16 cellular contexts compared by ENCODE assay signal in genomic region chr5:150945501-150945900, GRCh38. TPM values are rescaled to one million over a fixed set of nuclear protein-coding genes. Genes with fewer than 3 reads are reported as not detected.
DNase-seq lines count a peak whose midpoint lies in the region; ATAC-seq and TF ChIP-seq lines count a peak whose summit lies in the region.
"Had no signal": no experiment of that assay in that cellular context is flagged by ENCODE, and none has a peak within 500 bp of the region (broad histone marks: within the 10 kb centered on the region; RNA-seq: fewer than 3 reads in every experiment).

No MANE protein-coding gene starts in this region.

- H3K36me3 ChIP-seq in IMR-90 (ENCODE audit: control insufficient read depth, insufficient read depth, low read length) (no peaks in the 10 kb centered on the region), mammary epithelial cell (ENCODE audit: insufficient read depth, low read length) (no peaks in the 10 kb centered on the region), suprapubic skin (peaks cover 20% of the 10 kb centered on the region)

- H3K36me3 Mint-ChIP-seq in glutamatergic neuron (ENCODE audit: unreplicated experiment): peaks cover 27% of the 10 kb centered on the region

- POLR2A ChIA-PET in IMR-90 (lab: Charles Lee; ENCODE audit: unreplicated experiment): no interaction called here

- H3K27ac Mint-ChIP-seq in glutamatergic neuron (ENCODE audit: unreplicated experiment): no peak overlapping the region
- H3K27ac Mint-ChIP-seq: stimulated activated naive B cell treated with anti-CD40 and anti-IgM and Interleukin-4, amounts not matched to agents 10 μg/mL and 1 μg/mL and 100 μg/mL, for 72 hours had no signal

- DNase-seq in IMR-90 (peak; percentile 5), mammary epithelial cell (peak; percentile 6), kidney tubule cell (ENCODE audit: low spot score) (peak; percentile 68), suprapubic skin (ENCODE audit: low spot score in 2 of 2) (no peak), head of caudate nucleus (no peak), glutamatergic neuron (no peak)
- DNase-seq: activated T-cell treated with anti-CD3 and anti-CD28 coated beads, Interleukin-2, amount 50 U/mL, for 1 hour; COR-L47; GOT3; immature natural killer cell; NCI-H146; stimulated activated CD4-positive, alpha-beta T cell treated with anti-CD3 and anti-CD28 coated beads, Interleukin-2, amount 100 ng/mL, for 48 hours; stimulated activated naive B cell treated with anti-CD40 and anti-IgM and Interleukin-4, amounts not matched to agents 10 μg/mL and 1 μg/mL and 100 μg/mL, for 72 hours had no signal

- H2AK5ac ChIP-seq in IMR-90 (ENCODE audit: low read depth, low read length): no peak overlapping the region

- TF ChIP-seq EP300 in suprapubic skin (IDR thresholded peaks at IDR 0.05): no peak

- TF ChIP-seq POLR2A in IMR-90 (IDR thresholded peaks at IDR 0.05; ENCODE audit: low read depth, low read length): no peak
- no peak for TF ChIP-seq POLR2A in suprapubic skin (IDR thresholded peaks at IDR 0.05)

- H3K18ac ChIP-seq in IMR-90 (ENCODE audit: low read depth, low read length): no peak overlapping the region

- H3K4ac ChIP-seq in IMR-90 (ENCODE audit: low read depth, low read length): no peak overlapping the region

- BruUV-seq in IMR-90 (replicated peaks; lab: Mats Ljungman, UMichigan) (no TSS peak), mammary epithelial cell (replicated peaks; lab: Mats Ljungman, UMichigan) (TSS peak; percentile 60)

- H3K9me3 Mint-ChIP-seq in glutamatergic neuron (ENCODE audit: unreplicated experiment): peaks cover 15% of the 10 kb centered on the region

- no peak overlapping the region for H3K4me3 Mint-ChIP-seq in glutamatergic neuron (ENCODE audit: unreplicated experiment)
- H3K4me3 Mint-ChIP-seq: neural crest cell had no signal

- H3K27ac ChIP-seq in IMR-90 (ENCODE audit: insufficient read depth, low read length) (no peak overlapping the region), mammary epithelial cell (ENCODE audit: insufficient read depth, low read depth, low read length) (no peak overlapping the region), suprapubic skin (no peak overlapping the region)

- WGBS in IMR-90 (ENCODE audit: extremely low coverage in 2 of 2, insufficient read length in 1 of 2), 2 experiments: no CpG with 5 or more reads among the region's 1 CpG
- WGBS in mammary epithelial cell (ENCODE audit: low coverage, missing lambda C conversion rate): 71% methylated on average over 1 of the region's 1 CpG
- WGBS in suprapubic skin: 73% methylated on average over 1 of the region's 1 CpG

- no peak for TF ChIP-seq RAD21 in IMR-90 (IDR thresholded peaks at IDR 0.05; ENCODE audit: low read length)

- H2BK15ac ChIP-seq in IMR-90 (ENCODE audit: low read depth, low read length): no peak overlapping the region

- H3K23ac ChIP-seq in IMR-90 (ENCODE audit: low read depth, low read length): no peak overlapping the region

- CTCF ChIA-PET in IMR-90 (lab: Yijun Ruan, JAX): no interaction called here
- CTCF ChIA-PET in mammary epithelial cell (lab: Charles Lee; ENCODE audit: low non-redundant PET): interaction anchor here (0.6 kb wide), 1 partner anchor 1380 kb away, joined by 3 read pairs; no protein-coding TSS in a partner anchor

- ATAC-seq in IMR-90 (ENCODE audit: low read depth) (no peak), GM18858 (IDR thresholded peaks at IDR 0.05; ENCODE audit: unreplicated experiment) (no peak), GM18861 (IDR thresholded peaks at IDR 0.05; ENCODE audit: unreplicated experiment) (no peak)
- ATAC-seq: stimulated activated naive B cell treated with anti-CD40 and anti-IgM and Interleukin-4, amounts not matched to agents 10 μg/mL and 1 μg/mL and 100 μg/mL, for 72 hours had no signal

- H2BK20ac ChIP-seq in IMR-90 (ENCODE audit: low read depth, low read length): no peak overlapping the region

- no peak overlapping the region for H4K5ac ChIP-seq in IMR-90 (ENCODE audit: low read depth, low read length)

- no peak overlapping the region for H2BK5ac ChIP-seq in IMR-90 (ENCODE audit: low read depth, low read length, poor library complexity, severe bottlenecking)

- H3K14ac ChIP-seq in IMR-90 (replicated peaks; ENCODE audit: low read depth, low read length): no peak overlapping the region

- H3K9me3 ChIP-seq in IMR-90 (ENCODE audit: control insufficient read depth, insufficient read depth, low read length): peaks cover 32% of the 10 kb centered on the region
- H3K9me3 ChIP-seq in mammary epithelial cell (replicated peaks; ENCODE audit: insufficient read depth, low read length): peaks cover 37% of the 10 kb centered on the region
- H3K9me3 ChIP-seq in suprapubic skin: peaks cover 18% of the 10 kb centered on the region

- H4K20me1 ChIP-seq in IMR-90 (ENCODE audit: insufficient read depth, low read length) (no peaks in the 10 kb centered on the region), mammary epithelial cell (ENCODE audit: insufficient read depth, low read length) (no peaks in the 10 kb centered on the region)

- H3K79me2 ChIP-seq in mammary epithelial cell (ENCODE audit: insufficient read depth, low read length): no peaks in the 10 kb centered on the region

- no peaks in the 10 kb centered on the region for H3K4me1 ChIP-seq in IMR-90 (ENCODE audit: control insufficient read depth, insufficient read depth, low read length)
- no peaks in the 10 kb centered on the region for H3K4me1 ChIP-seq in mammary epithelial cell (ENCODE audit: insufficient read depth, low read length)
- no peaks in the 10 kb centered on the region for H3K4me1 ChIP-seq in suprapubic skin

- no peak overlapping the region for H2AK9ac ChIP-seq in IMR-90 (replicated peaks; ENCODE audit: low read depth, low read length, poor library complexity)

- H3K79me1 ChIP-seq in IMR-90 (ENCODE audit: low read depth in 1 of 2, low read length in 2 of 2): no peaks in the 10 kb centered on the region

- intact Hi-C loops in IMR-90 (cut with micrococcal nuclease): no loop called here
- intact Hi-C loops in mammary epithelial cell (cut with micrococcal nuclease): no loop called here
- intact Hi-C loops in head of caudate nucleus (cut with DNase I): no loop called here

- no peaks in the 10 kb centered on the region for H3K9me1 ChIP-seq in IMR-90 (ENCODE audit: insufficient read depth, low read length)

- no peak overlapping the region for H4K8ac ChIP-seq in IMR-90 (ENCODE audit: low read depth in 2 of 2, low read length in 2 of 2)

- H2AFZ ChIP-seq in IMR-90 (replicated peaks; ENCODE audit: low read length, poor library complexity) (no peak overlapping the region), mammary epithelial cell (ENCODE audit: low read depth, low read length) (no peak overlapping the region)

- no peak overlapping the region for H2BK120ac ChIP-seq in IMR-90 (ENCODE audit: low read depth, low read length)

- no peak overlapping the region for H3K56ac ChIP-seq in IMR-90 (ENCODE audit: extremely low read depth, insufficient read depth, low read length)

- no peak overlapping the region for H3K4me2 ChIP-seq in IMR-90 (ENCODE audit: low read depth, low read length)
- no peak overlapping the region for H3K4me2 ChIP-seq in mammary epithelial cell (ENCODE audit: insufficient read depth, low read depth, low read length)

- H3K4me1 Mint-ChIP-seq in glutamatergic neuron (ENCODE audit: low read depth, unreplicated experiment): no peaks in the 10 kb centered on the region
- H3K4me1 Mint-ChIP-seq: neural crest cell had no signal

- dilution Hi-C loops in IMR-90 (cut with HindIII; ENCODE audit: low sequenced_read_pairs, unreplicated experiment) (no loop called here), mammary epithelial cell (cut with HindIII; ENCODE audit: low sequenced_read_pairs) (no loop called here)

- H4K91ac ChIP-seq in IMR-90 (ENCODE audit: insufficient read depth, low read depth, low read length): no peak overlapping the region

- H3K27me3 Mint-ChIP-seq in glutamatergic neuron (ENCODE audit: unreplicated experiment): peaks cover 3% of the 10 kb centered on the region

- H3K9ac ChIP-seq in IMR-90 (ENCODE audit: low read depth, low read length) (no peak overlapping the region), mammary epithelial cell (ENCODE audit: insufficient read depth, low read length) (no peak overlapping the region)

- in situ Hi-C loops in IMR-90 (cut with MboI; ENCODE audit: low sequenced_read_pairs) (no loop called here), mammary epithelial cell (cut with MboI; ENCODE audit: low sequenced_read_pairs in 2 of 2) (no loop called here)

- H3K4me3 ChIP-seq in IMR-90 (ENCODE audit: insufficient read depth, low read depth, low read length) (no peak overlapping the region), mammary epithelial cell (replicated peaks in 1 of 3; ENCODE audit: insufficient read depth in 1 of 3, low read depth in 2 of 3, low read length in 3 of 3) (no peak overlapping the region), suprapubic skin (peak overlapping the region; percentile 46)

- no peak for TF ChIP-seq CTCF in IMR-90 (conservative IDR thresholded peaks at IDR 0.05; ENCODE audit: low read depth, low read length)
- TF ChIP-seq CTCF in mammary epithelial cell (conservative IDR thresholded peaks at IDR 0.05 in 1 of 2, IDR thresholded peaks at IDR 0.05 in 1 of 2; ENCODE audit: extremely low read depth in 1 of 2, insufficient read depth in 1 of 2, low read depth in 1 of 2, low read length in 2 of 2): no peak
- TF ChIP-seq CTCF in suprapubic skin (IDR thresholded peaks at IDR 0.05): no peak
- no peak for TF ChIP-seq CTCF in glutamatergic neuron (IDR thresholded peaks at IDR 0.05; ENCODE audit: partially characterized antibody, unreplicated experiment)

- H3K27me3 ChIP-seq in IMR-90 (ENCODE audit: control insufficient read depth, insufficient read depth, low read length): no peaks in the 10 kb centered on the region
- H3K27me3 ChIP-seq in mammary epithelial cell (ENCODE audit: insufficient read depth, low read length): no peaks in the 10 kb centered on the region
- no peaks in the 10 kb centered on the region for H3K27me3 ChIP-seq in suprapubic skin

TF ChIP-seq in IMR-90, 13 proteins besides CTCF, POLR2A, EP300 and RAD21 (continues in another document):
- no peak for TF ChIP-seq BHLHE40 (IDR thresholded peaks at IDR 0.05; ENCODE audit: low read depth, low read length)
- no peak for TF ChIP-seq MAFK (IDR thresholded peaks at IDR 0.05; ENCODE audit: low read depth, low read length)

RNA-seq across cellular contexts. Expression of gene ZNF300, which starts 40.7 kb away (rescaled TPM):
- total RNA-seq in IMR-90 (2012; rRNA removed): 6.1 and 7.5 TPM in 2 replicates
- polyA plus RNA-seq in IMR-90 (2012; rRNA removed): 4.2 and 5.2 TPM in 2 replicates
- polyA plus RNA-seq in IMR-90 (2012; cell fraction: cytosol; rRNA removed): 0.35 and 0.83 TPM in 2 replicates
- 1.9 and 16.6 TPM in 2 replicates for polyA plus RNA-seq in IMR-90 (2012; cell fraction: nucleus; rRNA removed; ENCODE audit: low replicate concordance)
- 1 to 10 TPM; 5.7 to 6.4 TPM for total RNA-seq in mammary epithelial cell
- polyA plus RNA-seq in mammary epithelial cell: 3.0 TPM
- polyA minus RNA-seq in mammary epithelial cell: 2.8 TPM
- total RNA-seq in suprapubic skin: 1 to 10 TPM; 2.1 to 5.1 (median 3.3) TPM
- 33.9 TPM for total RNA-seq in glutamatergic neuron (ENCODE audit: unreplicated experiment)

Comparison
In these comparisons a context has a peak if more than half of its experiments do, and no peak if none do; other contexts are left out.
1. DNase-seq: peak in IMR-90 (single experiment), mammary epithelial cell (single experiment) and kidney tubule cell (single experiment); none in suprapubic skin (0 of 2), head of caudate nucleus (0 of 42) and glutamatergic neuron (single experiment).